In genomic region chr2:111121873-111122630, GRCh38 we compare ENCODE assay signal across 1 cellular context.
A peak's percentile ranks its signal among the peaks of the same experiment; 100 is the strongest.
TF ChIP-seq lines count a peak whose summit lies in the region.

No MANE protein-coding gene starts in this region.

TF ChIP-seq in HepG2, 621 proteins besides CTCF, POLR2A, EP300 and RAD21 (continued from another document):
- TF ChIP-seq ZBTB39 (CRISPR knock-in tag; IDR thresholded peaks at IDR 0.05), result no peak
- no peak; the same call in 1 of the 2 replicates for TF ChIP-seq ATF2 (CRISPR knock-in tag; IDR thresholded peaks at IDR 0.05)
- TF ChIP-seq ZSCAN30 (CRISPR knock-in tag; IDR thresholded peaks at IDR 0.05), result no peak
- peak; percentile 88; the same call in 1 of the 2 replicates for TF ChIP-seq ZNF749 (CRISPR knock-in tag; IDR thresholded peaks at IDR 0.05; ENCODE audit: borderline replicate concordance)
- TF ChIP-seq MTF2 (CRISPR knock-in tag; IDR thresholded peaks at IDR 0.05; ENCODE audit: borderline replicate concordance), result peak; percentile 79; the same call in 1 of the 2 replicates
- TF ChIP-seq MAZ (IDR thresholded peaks at IDR 0.05; ENCODE audit: borderline replicate concordance, low read depth, low read length), result peak; percentile 32
- TF ChIP-seq MAZ (CRISPR knock-in tag; IDR thresholded peaks at IDR 0.05; ENCODE audit: low read depth), result no peak
- TF ChIP-seq CENPBD1 (CRISPR knock-in tag; IDR thresholded peaks at IDR 0.05; ENCODE audit: borderline replicate concordance, low read depth), result no peak; the same call in 1 of the 2 replicates
- peak; percentile 32; the same call in 1 of the 2 replicates for TF ChIP-seq ZNF138 (CRISPR knock-in tag; IDR thresholded peaks at IDR 0.05; ENCODE audit: low read depth)
- TF ChIP-seq MAFF (IDR thresholded peaks at IDR 0.05; ENCODE audit: low read depth, low read length), result no peak
- 0 out of 2 replicates have a peak, but pooled peaks have one; percentile 39 for TF ChIP-seq E2F1 (CRISPR knock-in tag; IDR thresholded peaks at IDR 0.05)
- no peak for TF ChIP-seq HNF1A (IDR thresholded peaks at IDR 0.05; ENCODE audit: low read depth)
- TF ChIP-seq HNF1A (CRISPR knock-in tag; IDR thresholded peaks at IDR 0.05; ENCODE audit: borderline replicate concordance), result no peak
- no peak for TF ChIP-seq ZNF468 (CRISPR knock-in tag; IDR thresholded peaks at IDR 0.05)
- TF ChIP-seq ZNF777 (CRISPR knock-in tag; IDR thresholded peaks at IDR 0.05), result peak; percentile 99
- peak; percentile 84; the same call in 1 of the 2 replicates for TF ChIP-seq KMT2A (CRISPR knock-in tag; IDR thresholded peaks at IDR 0.05)
- no peak; the same call in 1 of the 2 replicates for TF ChIP-seq TFAP4 (IDR thresholded peaks at IDR 0.05; ENCODE audit: borderline replicate concordance, low read depth)
- TF ChIP-seq FLYWCH1 (CRISPR knock-in tag; IDR thresholded peaks at IDR 0.05), result no peak
- TF ChIP-seq EED (CRISPR knock-in tag; IDR thresholded peaks at IDR 0.05), result no peak; the same call in 1 of the 2 replicates
- no peak for TF ChIP-seq ZNF780A (CRISPR knock-in tag; IDR thresholded peaks at IDR 0.05)
- TF ChIP-seq ZNF337 (CRISPR knock-in tag; IDR thresholded peaks at IDR 0.05; ENCODE audit: borderline replicate concordance, low read depth), result peak; percentile 45; the same call in 1 of the 2 replicates
- no peak for TF ChIP-seq ZNF329 (CRISPR knock-in tag; IDR thresholded peaks at IDR 0.05; ENCODE audit: low read depth)
- TF ChIP-seq RBFOX2 (IDR thresholded peaks at IDR 0.05; ENCODE audit: low read depth, low read length), result peak; percentile 92
- no peak for TF ChIP-seq CEBPB (IDR thresholded peaks at IDR 0.05; ENCODE audit: borderline replicate concordance, low read depth, low read length)
- TF ChIP-seq CCDC6 (CRISPR knock-in tag; IDR thresholded peaks at IDR 0.05), result 0 out of 2 replicates have a peak, but pooled peaks have one; percentile 16
- TF ChIP-seq DMTF1 (CRISPR knock-in tag; IDR thresholded peaks at IDR 0.05), result no peak
- TF ChIP-seq ZFP90 (CRISPR knock-in tag; IDR thresholded peaks at IDR 0.05; ENCODE audit: borderline replicate concordance), result no peak
- no peak for TF ChIP-seq PCBP1 (IDR thresholded peaks at IDR 0.05; ENCODE audit: borderline replicate concordance, low read depth, low read length)
- TF ChIP-seq KLF12 (CRISPR knock-in tag; IDR thresholded peaks at IDR 0.05; ENCODE audit: borderline replicate concordance), result peak; percentile 73; the same call in 1 of the 2 replicates
- TF ChIP-seq ZSCAN21 (CRISPR knock-in tag; IDR thresholded peaks at IDR 0.05; ENCODE audit: borderline replicate concordance), result peak; percentile 88
- no peak; the same call in 1 of the 2 replicates for TF ChIP-seq HES4 (CRISPR knock-in tag; IDR thresholded peaks at IDR 0.05; ENCODE audit: borderline replicate concordance)
- no peak; the same call in 1 of the 2 replicates for TF ChIP-seq ZNF558 (CRISPR knock-in tag; IDR thresholded peaks at IDR 0.05; ENCODE audit: borderline replicate concordance)
- no peak; the same call in 1 of the 2 replicates for TF ChIP-seq ZNF121 (CRISPR knock-in tag; IDR thresholded peaks at IDR 0.05)
- TF ChIP-seq RXRB (CRISPR knock-in tag; IDR thresholded peaks at IDR 0.05; ENCODE audit: borderline replicate concordance), result peak; percentile 45; the same call in 1 of the 2 replicates
- no peak for TF ChIP-seq ZSCAN5A (CRISPR knock-in tag; IDR thresholded peaks at IDR 0.05; ENCODE audit: borderline replicate concordance)
